In the genomic region with DNA sequence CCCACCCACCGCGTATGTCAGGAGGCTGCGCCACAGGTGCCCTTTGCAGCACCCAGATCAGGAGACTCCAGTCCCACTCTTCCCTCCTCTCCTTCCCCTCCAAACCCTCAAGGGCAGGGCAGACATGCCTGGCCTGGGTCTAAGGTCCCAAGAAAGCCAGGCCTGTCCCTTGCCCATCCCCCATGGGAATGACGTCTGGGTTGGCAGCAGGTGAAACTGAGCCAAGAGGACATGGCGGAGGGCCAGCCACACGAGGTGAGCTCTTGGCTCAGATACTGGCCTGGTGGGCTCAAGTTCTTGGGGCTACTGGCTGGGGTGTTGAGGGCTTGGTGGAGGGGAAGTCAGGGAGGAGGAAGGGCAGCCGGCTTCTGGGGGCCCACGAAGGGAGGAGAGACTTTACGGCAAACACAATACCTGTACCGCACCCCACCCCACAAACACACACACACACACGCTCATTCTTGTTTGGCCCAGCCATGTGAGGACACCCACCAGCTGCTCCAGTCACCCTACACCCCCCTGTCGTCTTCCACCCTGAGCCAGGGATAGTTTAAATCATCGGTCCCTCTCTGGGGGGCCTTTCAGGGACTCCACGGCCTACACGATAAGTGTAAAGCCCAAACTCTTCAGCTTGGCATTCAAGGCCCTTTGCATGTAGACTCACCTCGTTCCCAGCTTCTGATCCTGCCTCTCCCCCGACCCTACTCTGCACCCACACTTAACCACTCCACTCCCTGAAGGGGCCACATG, we compare ENCODE assay signal across 15 cellular contexts. TPM values are rescaled to one million over a fixed set of nuclear protein-coding genes. Genes with fewer than 3 reads are reported as not detected.
DNase-seq lines count a peak whose midpoint lies in the region; ATAC-seq and TF ChIP-seq lines count a peak whose summit lies in the region.
"Had no signal": no experiment of that assay in that cellular context is flagged by ENCODE, and none has a peak within 500 bp of the region (broad histone marks: within the 10 kb centered on the region; RNA-seq: fewer than 3 reads in every experiment).

No MANE protein-coding gene starts in this region.

- no peaks in the 10 kb centered on the region for H3K9me3 Mint-ChIP-seq in activated T-cell treated with anti-CD3 and anti-CD28 coated beads, Interleukin-2, amount 50 U/mL, for 24 hours
- no peaks in the 10 kb centered on the region for H3K9me3 Mint-ChIP-seq in activated CD4-positive, alpha-beta memory T cell treated with anti-CD3 and anti-CD28 coated beads for 36 hours
- H3K9me3 Mint-ChIP-seq: T-cell had no signal

- no peak overlapping the region for H3K27ac ChIP-seq in tibial artery
- no peak overlapping the region for H3K27ac ChIP-seq in tibial nerve
- H3K27ac ChIP-seq: ovary had no signal

- TF ChIP-seq EP300 in tibial nerve (IDR thresholded peaks at IDR 0.05): no peak

- CTCF ChIA-PET in activated CD4-positive, alpha-beta memory T cell treated with anti-CD3 and anti-CD28 coated beads for 36 hours (lab: Charles Lee): no interaction called here

- DNase-seq in activated T-cell treated with anti-CD3 and anti-CD28 coated beads, Interleukin-2, amount 50 U/mL, for 24 hours: peak; percentile 9
- DNase-seq in activated T-cell treated with anti-CD3 and anti-CD28 coated beads, Interleukin-2, amount 50 U/mL, for 1 hour: no peak
- peak; percentile 6 for DNase-seq in activated CD4-positive, alpha-beta memory T cell treated with anti-CD3 and anti-CD28 coated beads for 36 hours
- DNase-seq in islet precursor cell: peak; percentile 38
- DNase-seq in tibial artery: peak; percentile 18 to 67
- no peak for DNase-seq in tibial nerve (ENCODE audit: low spot score in 2 of 2)
- no peak for DNase-seq in cerebellum (ENCODE audit: low spot score)
- DNase-seq: glutamatergic neuron, Kasumi-1, NCI-H1694, NCI-H526 had no signal

- H3K36me3 Mint-ChIP-seq in activated T-cell treated with anti-CD3 and anti-CD28 coated beads, Interleukin-2, amount 50 U/mL, for 24 hours (ENCODE audit: low read depth): no peaks in the 10 kb centered on the region
- no peaks in the 10 kb centered on the region for H3K36me3 Mint-ChIP-seq in activated CD4-positive, alpha-beta memory T cell treated with anti-CD3 and anti-CD28 coated beads for 36 hours
- H3K36me3 Mint-ChIP-seq: T-cell had no signal

- H3K27me3 ChIP-seq in tibial artery: no peaks in the 10 kb centered on the region
- no peaks in the 10 kb centered on the region for H3K27me3 ChIP-seq in tibial nerve
- H3K27me3 ChIP-seq: ovary had no signal

- no peaks in the 10 kb centered on the region for H3K27me3 Mint-ChIP-seq in activated T-cell treated with anti-CD3 and anti-CD28 coated beads, Interleukin-2, amount 50 U/mL, for 24 hours
- H3K27me3 Mint-ChIP-seq in activated CD4-positive, alpha-beta memory T cell treated with anti-CD3 and anti-CD28 coated beads for 36 hours: no peaks in the 10 kb centered on the region
- H3K27me3 Mint-ChIP-seq: T-cell had no signal

- ATAC-seq in GM21515 (IDR thresholded peaks at IDR 0.05; ENCODE audit: unreplicated experiment): no peak
- ATAC-seq: Panc1, T-cell had no signal

- WGBS in tibial nerve, 2 donors: 84 to 86% methylated on average over 17 of the region's 17 CpGs

- no peaks in the 10 kb centered on the region for H3K9me3 ChIP-seq in tibial artery
- H3K9me3 ChIP-seq in tibial nerve: no peaks in the 10 kb centered on the region
- H3K9me3 ChIP-seq: ovary had no signal

- no peak for TF ChIP-seq CTCF in tibial artery (IDR thresholded peaks at IDR 0.05)
- no peak for TF ChIP-seq CTCF in tibial nerve (IDR thresholded peaks at IDR 0.05)

- no peak overlapping the region for H3K4me3 Mint-ChIP-seq in activated T-cell treated with anti-CD3 and anti-CD28 coated beads, Interleukin-2, amount 50 U/mL, for 24 hours
- H3K4me3 Mint-ChIP-seq in activated CD4-positive, alpha-beta memory T cell treated with anti-CD3 and anti-CD28 coated beads for 36 hours: no peak overlapping the region
- H3K4me3 Mint-ChIP-seq: T-cell had no signal

- H3K4me1 ChIP-seq in tibial artery (peaks cover 0 to 58% (median 30%) of the 10 kb centered on the region in 4 donors), tibial nerve (peaks cover 0 to 17% (median 3%) of the 10 kb centered on the region in 4 donors)

- no peak for TF ChIP-seq POLR2A in tibial nerve (IDR thresholded peaks at IDR 0.05)

- H3K27ac Mint-ChIP-seq in activated T-cell treated with anti-CD3 and anti-CD28 coated beads, Interleukin-2, amount 50 U/mL, for 24 hours: no peak overlapping the region
- H3K27ac Mint-ChIP-seq in activated CD4-positive, alpha-beta memory T cell treated with anti-CD3 and anti-CD28 coated beads for 36 hours: no peak overlapping the region
- H3K27ac Mint-ChIP-seq: T-cell had no signal

- H3K4me3 ChIP-seq in tibial artery (no peak overlapping the region), tibial nerve (no peak overlapping the region)
- H3K4me3 ChIP-seq: ovary had no signal

- intact Hi-C loops in activated CD4-positive, alpha-beta memory T cell treated with anti-CD3 and anti-CD28 coated beads for 36 hours (cut with micrococcal nuclease): no loop called here
- intact Hi-C loops in tibial artery (cut with DNase I; ENCODE audit: low total_unique reads): no loop called here

- POLR2A ChIA-PET in activated CD4-positive, alpha-beta memory T cell treated with anti-CD3 and anti-CD28 coated beads for 36 hours (lab: Charles Lee): no interaction called here

- no peaks in the 10 kb centered on the region for H3K4me1 Mint-ChIP-seq in activated T-cell treated with anti-CD3 and anti-CD28 coated beads, Interleukin-2, amount 50 U/mL, for 24 hours (ENCODE audit: low read depth)
- H3K4me1 Mint-ChIP-seq in activated CD4-positive, alpha-beta memory T cell treated with anti-CD3 and anti-CD28 coated beads for 36 hours (ENCODE audit: low read depth): no peaks in the 10 kb centered on the region
- H3K4me1 Mint-ChIP-seq: T-cell had no signal

- H3K36me3 ChIP-seq in tibial artery (no peaks in the 10 kb centered on the region), tibial nerve (no peaks in the 10 kb centered on the region)
- H3K36me3 ChIP-seq: ovary had no signal

RNA-seq across cellular contexts. Expression of gene TNS1, which starts 24.1 kb away (rescaled TPM):
- under 1 TPM; 0.92 to 0.97 TPM for total RNA-seq in activated CD4-positive, alpha-beta memory T cell treated with anti-CD3 and anti-CD28 coated beads for 36 hours
- total RNA-seq in tibial nerve (100 to 1,000 TPM; 461 to 648 (median 565) TPM), cerebellum (18.7 TPM)

RNA-seq across cellular contexts. Expression of gene RUFY4, which starts 42.2 kb away (rescaled TPM):
- 1 to 10 TPM in 1 of 2 experiments, under 1 TPM in 1; 0.93 to 1.8 TPM for total RNA-seq in activated CD4-positive, alpha-beta memory T cell treated with anti-CD3 and anti-CD28 coated beads for 36 hours
- total RNA-seq in tibial nerve (not detected), cerebellum (not detected)

Comparison
In these comparisons a context has a peak if more than half of its experiments do, and no peak if none do; other contexts are left out.
1. DNase-seq: peak in activated T-cell treated with anti-CD3 and anti-CD28 coated beads, Interleukin-2, amount 50 U/mL, for 24 hours (single experiment), activated CD4-positive, alpha-beta memory T cell treated with anti-CD3 and anti-CD28 coated beads for 36 hours (single experiment), islet precursor cell (single experiment) and tibial artery (2 of 2); none in activated T-cell treated with anti-CD3 and anti-CD28 coated beads, Interleukin-2, amount 50 U/mL, for 1 hour (single experiment), tibial nerve (0 of 2) and cerebellum (single experiment).
2. RNA of gene TNS1, which starts 24.1 kb away (total RNA-seq): 461 to 648 TPM in tibial nerve; 18.7 TPM in cerebellum (single experiment) and 0.92 to 0.97 TPM in activated CD4-positive, alpha-beta memory T cell treated with anti-CD3 and anti-CD28 coated beads for 36 hours; every median in the first group is over 10 times any median in the second.